ENCODE assay signal across 1 cellular context in the genomic region with DNA sequence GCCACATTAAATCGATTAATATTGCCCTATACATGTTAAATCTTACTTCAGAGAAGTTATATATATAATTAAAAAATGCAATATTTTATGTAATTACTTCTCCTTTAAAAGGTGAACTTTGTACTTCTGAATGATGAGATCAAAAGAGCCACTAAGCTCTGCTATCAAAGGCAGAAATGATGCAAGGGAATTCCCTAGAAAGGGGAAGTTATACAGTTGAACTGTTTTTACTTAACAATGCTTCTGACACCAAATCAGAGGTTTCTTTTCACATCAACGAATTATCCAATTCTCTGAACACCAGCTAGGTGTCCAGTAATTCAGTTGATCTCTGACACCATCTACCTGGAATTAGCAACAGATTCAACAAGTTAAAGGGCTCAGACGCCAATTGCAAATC.
TF ChIP-seq lines count a peak whose summit lies in the region.

No MANE protein-coding gene starts in this region.

TF ChIP-seq in HepG2, 621 proteins besides CTCF, POLR2A, EP300 and RAD21 (continued from another document):
- TF ChIP-seq, protein P1, sequence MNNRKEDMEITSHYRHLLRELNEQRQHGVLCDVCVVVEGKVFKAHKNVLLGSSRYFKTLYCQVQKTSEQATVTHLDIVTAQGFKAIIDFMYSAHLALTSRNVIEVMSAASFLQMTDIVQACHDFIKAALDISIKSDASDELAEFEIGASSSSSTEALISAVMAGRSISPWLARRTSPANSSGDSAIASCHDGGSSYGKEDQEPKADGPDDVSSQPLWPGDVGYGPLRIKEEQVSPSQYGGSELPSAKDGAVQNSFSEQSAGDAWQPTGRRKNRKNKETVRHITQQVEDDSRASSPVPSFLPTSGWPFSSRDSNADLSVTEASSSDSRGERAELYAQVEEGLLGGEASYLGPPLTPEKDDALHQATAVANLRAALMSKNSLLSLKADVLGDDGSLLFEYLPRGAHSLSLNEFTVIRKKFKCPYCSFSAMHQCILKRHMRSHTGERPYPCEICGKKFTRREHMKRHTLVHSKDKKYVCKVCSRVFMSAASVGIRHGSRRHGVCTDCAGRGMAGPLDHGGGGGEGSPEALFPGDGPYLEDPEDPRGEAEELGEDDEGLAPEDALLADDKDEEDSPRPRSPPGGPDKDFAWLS (CRISPR knock-in tag; IDR thresholded peaks at IDR 0.05; ENCODE audit: borderline replicate concordance): no peak
- TF ChIP-seq ZNF660 (CRISPR knock-in tag; IDR thresholded peaks at IDR 0.05; ENCODE audit: borderline replicate concordance, low read depth) (no peak), ZNF180 (CRISPR knock-in tag; IDR thresholded peaks at IDR 0.05; ENCODE audit: borderline replicate concordance, low read depth) (no peak), GLI4 (CRISPR knock-in tag; IDR thresholded peaks at IDR 0.05; ENCODE audit: borderline replicate concordance) (no peak), NCOA1 (CRISPR knock-in tag; IDR thresholded peaks at IDR 0.05) (no peak), CREM (IDR thresholded peaks at IDR 0.05) (no peak), CREM (CRISPR knock-in tag; IDR thresholded peaks at IDR 0.05) (no peak)
- TF ChIP-seq, protein P2, sequence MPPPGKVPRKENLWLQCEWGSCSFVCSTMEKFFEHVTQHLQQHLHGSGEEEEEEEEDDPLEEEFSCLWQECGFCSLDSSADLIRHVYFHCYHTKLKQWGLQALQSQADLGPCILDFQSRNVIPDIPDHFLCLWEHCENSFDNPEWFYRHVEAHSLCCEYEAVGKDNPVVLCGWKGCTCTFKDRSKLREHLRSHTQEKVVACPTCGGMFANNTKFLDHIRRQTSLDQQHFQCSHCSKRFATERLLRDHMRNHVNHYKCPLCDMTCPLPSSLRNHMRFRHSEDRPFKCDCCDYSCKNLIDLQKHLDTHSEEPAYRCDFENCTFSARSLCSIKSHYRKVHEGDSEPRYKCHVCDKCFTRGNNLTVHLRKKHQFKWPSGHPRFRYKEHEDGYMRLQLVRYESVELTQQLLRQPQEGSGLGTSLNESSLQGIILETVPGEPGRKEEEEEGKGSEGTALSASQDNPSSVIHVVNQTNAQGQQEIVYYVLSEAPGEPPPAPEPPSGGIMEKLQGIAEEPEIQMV (CRISPR knock-in tag; IDR thresholded peaks at IDR 0.05; ENCODE audit: low read depth): no peak
- TF ChIP-seq, protein P3, sequence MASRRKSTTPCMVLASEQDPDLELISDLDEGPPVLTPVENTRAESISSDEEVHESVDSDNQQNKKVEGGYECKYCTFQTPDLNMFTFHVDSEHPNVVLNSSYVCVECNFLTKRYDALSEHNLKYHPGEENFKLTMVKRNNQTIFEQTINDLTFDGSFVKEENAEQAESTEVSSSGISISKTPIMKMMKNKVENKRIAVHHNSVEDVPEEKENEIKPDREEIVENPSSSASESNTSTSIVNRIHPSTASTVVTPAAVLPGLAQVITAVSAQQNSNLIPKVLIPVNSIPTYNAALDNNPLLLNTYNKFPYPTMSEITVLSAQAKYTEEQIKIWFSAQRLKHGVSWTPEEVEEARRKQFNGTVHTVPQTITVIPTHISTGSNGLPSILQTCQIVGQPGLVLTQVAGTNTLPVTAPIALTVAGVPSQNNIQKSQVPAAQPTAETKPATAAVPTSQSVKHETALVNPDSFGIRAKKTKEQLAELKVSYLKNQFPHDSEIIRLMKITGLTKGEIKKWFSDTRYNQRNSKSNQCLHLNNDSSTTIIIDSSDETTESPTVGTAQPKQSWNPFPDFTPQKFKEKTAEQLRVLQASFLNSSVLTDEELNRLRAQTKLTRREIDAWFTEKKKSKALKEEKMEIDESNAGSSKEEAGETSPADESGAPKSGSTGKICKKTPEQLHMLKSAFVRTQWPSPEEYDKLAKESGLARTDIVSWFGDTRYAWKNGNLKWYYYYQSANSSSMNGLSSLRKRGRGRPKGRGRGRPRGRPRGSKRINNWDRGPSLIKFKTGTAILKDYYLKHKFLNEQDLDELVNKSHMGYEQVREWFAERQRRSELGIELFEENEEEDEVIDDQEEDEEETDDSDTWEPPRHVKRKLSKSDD (CRISPR knock-in tag; IDR thresholded peaks at IDR 0.05; ENCODE audit: low read depth): no peak
TF ChIP-seq in HepG2: peak in this region for 0.
